In genomic region chr6:31016659-31017299, GRCh38 we compare ENCODE assay signal across 21 cellular contexts. TPM values are rescaled to one million over a fixed set of nuclear protein-coding genes. Genes with fewer than 3 reads are reported as not detected.
A peak's percentile ranks its signal among the peaks of the same experiment; 100 is the strongest.
DNase-seq lines count a peak whose midpoint lies in the region; ATAC-seq, FAIRE-seq and TF ChIP-seq lines count a peak whose summit lies in the region.
"Had no signal": no experiment of that assay in that cellular context is flagged by ENCODE, and none has a peak within 500 bp of the region (broad histone marks: within the 10 kb centered on the region; RNA-seq: fewer than 3 reads in every experiment).

No MANE protein-coding gene starts in this region.

- no peak overlapping the region for H3K27ac Mint-ChIP-seq in activated CD8-positive, alpha-beta memory T cell treated with anti-CD3 and anti-CD28 coated beads, Interleukin-2, amount 10 ng/mL, durations not matched to agents 7 days and 5 days
- H3K27ac Mint-ChIP-seq: CD4-positive, alpha-beta T cell had no signal

- H3K27ac ChIP-seq in KMS-11 (peak overlapping the region; percentile 65), kidney (ENCODE audit: low read depth in 2 of 2, low read length in 2 of 2) (no peak overlapping the region), testis (no peak overlapping the region), SK-N-SH (ENCODE audit: low read depth in 2 of 2, low read length in 1 of 2) (no peak overlapping the region), RWPE1 (no peak overlapping the region)
- H3K27ac ChIP-seq: 22Rv1, A549, C4-2B, GM23248 had no signal

- no peaks in the 10 kb centered on the region for H3K27me3 ChIP-seq in KMS-11 (ENCODE audit: insufficient read depth, low read depth)
- H3K27me3 ChIP-seq in testis, result no peaks in the 10 kb centered on the region
- no peaks in the 10 kb centered on the region for H3K27me3 ChIP-seq in SK-N-SH (ENCODE audit: insufficient read depth)

- H3K4me3 ChIP-seq in KMS-11 (IDR thresholded peaks at IDR 0.05; ENCODE audit: insufficient read depth, low read depth, low read length) (no peak overlapping the region), kidney (ENCODE audit: low read length in 2 of 2) (no peak overlapping the region), testis (peak overlapping the region; percentile 4 to 41), SK-N-SH (ENCODE audit: low read depth in 2 of 2, low read length in 1 of 2) (no peak overlapping the region)
- H3K4me3 ChIP-seq: A549, GM23248 had no signal

- FAIRE-seq in kidney (lab: Jason Lieb, UNC), result no peak
- FAIRE-seq: A549, D721Med, G401.6, GM12891, H54 had no signal

- H4K20me1 ChIP-seq in KMS-11 (ENCODE audit: insufficient read depth) (no peaks in the 10 kb centered on the region), SK-N-SH (ENCODE audit: insufficient read depth) (no peaks in the 10 kb centered on the region)

- no peak for TF ChIP-seq CTCF in KMS-11 (conservative IDR thresholded peaks at IDR 0.05; ENCODE audit: low read depth, low read length)
- no peak for TF ChIP-seq CTCF in kidney (IDR thresholded peaks at IDR 0.05; ENCODE audit: borderline replicate concordance, extremely low read depth, insufficient read depth)
- TF ChIP-seq CTCF in testis (IDR thresholded peaks at IDR 0.05), result no peak
- TF ChIP-seq CTCF in SK-N-SH (IDR thresholded peaks at IDR 0.05), result no peak
- no peak for TF ChIP-seq CTCF in RWPE1 (conservative IDR thresholded peaks at IDR 0.05; ENCODE audit: low read depth)

- H3K9me3 ChIP-seq in kidney (ENCODE audit: control insufficient read depth in 1 of 2, low read length in 2 of 2) (no peaks in the 10 kb centered on the region), testis (no peaks in the 10 kb centered on the region), SK-N-SH (0 out of 2 replicates have a peak, but pooled peaks cover 8% of the 10 kb centered on the region)
- H3K9me3 ChIP-seq: Caco-2 had no signal

- DNase-seq in activated CD8-positive, alpha-beta memory T cell treated with anti-CD3 and anti-CD28 coated beads for 24 hours, result peak; percentile 42
- DNase-seq in activated CD8-positive, alpha-beta memory T cell treated with anti-CD3 and anti-CD28 coated beads, Interleukin-2, amount 10 ng/mL, durations not matched to agents 7 days and 5 days, result no peak
- peak; percentile 74 for DNase-seq in kidney
- peak; percentile 45 for DNase-seq in testis
- DNase-seq in SK-N-SH, result no peak
- no peak for DNase-seq in RWPE1 (ENCODE audit: low spot score)
- DNase-seq: AML-193; Caco-2; CD4-positive, alpha-beta T cell; GM23248; HCEC 1CT had no signal

- POLR2A ChIA-PET in SK-N-SH (lab: Yijun Ruan, JAX), result no interaction called here
- POLR2A ChIA-PET in RWPE1 (lab: Yijun Ruan, JAX; ENCODE audit: low non-redundant PET), result no interaction called here

- H3K27me3 Mint-ChIP-seq in activated CD8-positive, alpha-beta memory T cell treated with anti-CD3 and anti-CD28 coated beads, Interleukin-2, amount 10 ng/mL, durations not matched to agents 7 days and 5 days, result peaks cover 47% of the 10 kb centered on the region

- H3K4me1 ChIP-seq in KMS-11 (ENCODE audit: low read depth, poor library complexity, severe bottlenecking) (peaks cover 14% of the 10 kb centered on the region), kidney (ENCODE audit: control insufficient read depth in 1 of 2, insufficient read depth in 1 of 2, low read depth in 1 of 2, low read length in 2 of 2) (no peaks in the 10 kb centered on the region), testis (peaks cover 6% of the 10 kb centered on the region), SK-N-SH (ENCODE audit: control insufficient read depth in 1 of 2, insufficient read depth in 2 of 2, low read depth in 1 of 2, low read length in 1 of 2) (no peaks in the 10 kb centered on the region)
- H3K4me1 ChIP-seq: A549, Caco-2 had no signal

- CTCF ChIA-PET in activated CD8-positive, alpha-beta memory T cell treated with anti-CD3 and anti-CD28 coated beads, Interleukin-2, amount 10 ng/mL, durations not matched to agents 7 days and 5 days (lab: Charles Lee), result no interaction called here
- CTCF ChIA-PET in SK-N-SH (lab: Yijun Ruan, JAX), result no interaction called here
- CTCF ChIA-PET in RWPE1 (lab: Yijun Ruan, JAX), result no interaction called here

- H3K9ac ChIP-seq in KMS-11 (no peak overlapping the region; the same call in 1 of the 2 replicates), kidney (ENCODE audit: low read length in 2 of 2) (no peak overlapping the region), SK-N-SH (no peak overlapping the region)
- H3K9ac ChIP-seq: GM23248 had no signal

- H3K36me3 ChIP-seq in KMS-11 (ENCODE audit: insufficient read depth) (no peaks in the 10 kb centered on the region), kidney (ENCODE audit: control insufficient read depth in 1 of 2, insufficient read depth in 2 of 2, low read length in 2 of 2) (no peaks in the 10 kb centered on the region), testis (ENCODE audit: low read depth, missing control alignments) (no peaks in the 10 kb centered on the region), SK-N-SH (replicated peaks in 1 of 2; ENCODE audit: control insufficient read depth in 1 of 2, insufficient read depth in 2 of 2, low read length in 1 of 2) (no peaks in the 10 kb centered on the region)

- H3K79me2 ChIP-seq in KMS-11 (ENCODE audit: insufficient read depth, low read depth) (no peaks in the 10 kb centered on the region), SK-N-SH (ENCODE audit: insufficient read depth) (no peaks in the 10 kb centered on the region)

- no peak for ATAC-seq in activated CD8-positive, alpha-beta memory T cell treated with anti-CD3 and anti-CD28 coated beads, Interleukin-2, amount 10 ng/mL, durations not matched to agents 7 days and 5 days
- ATAC-seq: A549 had no signal

- H3F3A ChIP-seq in SK-N-SH (replicated peaks; ENCODE audit: insufficient read depth), result no peaks in the 10 kb centered on the region

- no peaks in the 10 kb centered on the region for H3K9me2 ChIP-seq in SK-N-SH

- no peaks in the 10 kb centered on the region for H3K4me1 Mint-ChIP-seq in activated CD8-positive, alpha-beta memory T cell treated with anti-CD3 and anti-CD28 coated beads, Interleukin-2, amount 10 ng/mL, durations not matched to agents 7 days and 5 days

- TF ChIP-seq RAD21 in SK-N-SH (IDR thresholded peaks at IDR 0.05; ENCODE audit: low read length), result no peak

- peak overlapping the region; percentile 25; the same call in 1 of the 2 replicates for H2AFZ ChIP-seq in KMS-11 (ENCODE audit: low read depth)
- no peak overlapping the region for H2AFZ ChIP-seq in SK-N-SH (ENCODE audit: low read depth)
- H2AFZ ChIP-seq: GM23248 had no signal

- H3K4me3 Mint-ChIP-seq in activated CD8-positive, alpha-beta memory T cell treated with anti-CD3 and anti-CD28 coated beads, Interleukin-2, amount 10 ng/mL, durations not matched to agents 7 days and 5 days, result no peak overlapping the region
- H3K4me3 Mint-ChIP-seq: CD4-positive, alpha-beta T cell had no signal

- H3K4me2 ChIP-seq in KMS-11 (peak overlapping the region; percentile 23), SK-N-SH (no peak overlapping the region)
- H3K4me2 ChIP-seq: A549 had no signal

- no peaks in the 10 kb centered on the region for H3K9me3 Mint-ChIP-seq in activated CD8-positive, alpha-beta memory T cell treated with anti-CD3 and anti-CD28 coated beads, Interleukin-2, amount 10 ng/mL, durations not matched to agents 7 days and 5 days (ENCODE audit: low read depth)
- H3K9me3 Mint-ChIP-seq: CD4-positive, alpha-beta T cell had no signal

- TF ChIP-seq EP300 in SK-N-SH (IDR thresholded peaks at IDR 0.05; ENCODE audit: borderline replicate concordance in 1 of 2, low read depth in 1 of 2, low read length in 1 of 2), result no peak

- 60 to 69% methylated on average over 4 to 29 of the region's 36 CpGs for WGBS in testis, 2 donors
- WGBS in SK-N-SH (ENCODE audit: low lambda C conversion rate), result no CpG with 5 or more reads among the region's 36 CpGs

- no peaks in the 10 kb centered on the region for H3K36me3 Mint-ChIP-seq in activated CD8-positive, alpha-beta memory T cell treated with anti-CD3 and anti-CD28 coated beads, Interleukin-2, amount 10 ng/mL, durations not matched to agents 7 days and 5 days

- TF ChIP-seq POLR2A in testis (IDR thresholded peaks at IDR 0.05), result no peak

- intact Hi-C loops in kidney (cut with DNase I) (no loop called here), testis (cut with DNase I; ENCODE audit: low total_unique reads) (no loop called here)

TF ChIP-seq in SK-N-SH, 30 proteins besides CTCF, POLR2A, EP300 and RAD21:
- TF ChIP-seq USF1 (IDR thresholded peaks at IDR 0.05; ENCODE audit: borderline replicate concordance, low read depth), result no peak

RNA-seq across cellular contexts. Expression of gene MUC22, which starts 6.5 kb away (rescaled TPM):
- total RNA-seq in activated CD8-positive, alpha-beta memory T cell treated with anti-CD3 and anti-CD28 coated beads, Interleukin-2, amount 10 ng/mL, durations not matched to agents 7 days and 5 days, result not detected
- total RNA-seq in kidney (not detected), testis (under 1 TPM; 0.31 to 0.87 TPM)
- polyA plus RNA-seq in kidney (ENCODE audit: insufficient read depth, low read depth, low replicate concordance) (not detected), testis (ENCODE audit: insufficient read depth, low read depth, low replicate concordance) (0.21 TPM), SK-N-SH (2012; rRNA removed) (0.12 and 0.13 TPM in 2 replicates)
- polyA plus RNA-seq in SK-N-SH (2012; cell fraction: cytosol; rRNA removed), result 0.05 and 0.10 TPM in 2 replicates
- 0.04 and 0.06 TPM in 2 replicates for polyA plus RNA-seq in SK-N-SH (2012; cell fraction: nucleus; rRNA removed)
- total RNA-seq: Caco-2; CD4-positive, alpha-beta T cell; GM23248; HT-29 had no signal
- polyA plus RNA-seq: A549, BJ, GM23248 had no signal

RNA-seq across cellular contexts. Expression of gene MUC21, which starts 33.3 kb away (rescaled TPM):
- total RNA-seq in activated CD8-positive, alpha-beta memory T cell treated with anti-CD3 and anti-CD28 coated beads, Interleukin-2, amount 10 ng/mL, durations not matched to agents 7 days and 5 days, result not detected
- not detected for total RNA-seq in kidney
- not detected for polyA plus RNA-seq in kidney (ENCODE audit: insufficient read depth, low read depth, low replicate concordance)
- not detected for total RNA-seq in testis
- polyA plus RNA-seq in testis (ENCODE audit: insufficient read depth, low read depth, low replicate concordance), result 0.12 TPM
- polyA plus RNA-seq in SK-N-SH (2012; rRNA removed), result not detected in 2 replicates
- not detected in 2 replicates for polyA plus RNA-seq in SK-N-SH (2012; cell fraction: cytosol; rRNA removed)
- not detected in 2 replicates for polyA plus RNA-seq in SK-N-SH (2012; cell fraction: nucleus; rRNA removed)
- total RNA-seq: Caco-2; CD4-positive, alpha-beta T cell; GM23248; HT-29 had no signal
- polyA plus RNA-seq: A549, BJ, GM23248 had no signal

Comparison
In these comparisons a context has a peak if more than half of its experiments do, and no peak if none do; other contexts are left out.
1. DNase-seq: peak in activated CD8-positive, alpha-beta memory T cell treated with anti-CD3 and anti-CD28 coated beads for 24 hours (single experiment), kidney (single experiment) and testis (single experiment); none in activated CD8-positive, alpha-beta memory T cell treated with anti-CD3 and anti-CD28 coated beads, Interleukin-2, amount 10 ng/mL, durations not matched to agents 7 days and 5 days (single experiment), SK-N-SH (single experiment) and RWPE1 (single experiment).
2. H3K4me3 ChIP-seq: peak in testis (2 of 2); none in KMS-11 (single experiment), kidney (0 of 2) and SK-N-SH (0 of 2).